Comparison of ENCODE assay signal across 1 cellular context in the genomic region with DNA sequence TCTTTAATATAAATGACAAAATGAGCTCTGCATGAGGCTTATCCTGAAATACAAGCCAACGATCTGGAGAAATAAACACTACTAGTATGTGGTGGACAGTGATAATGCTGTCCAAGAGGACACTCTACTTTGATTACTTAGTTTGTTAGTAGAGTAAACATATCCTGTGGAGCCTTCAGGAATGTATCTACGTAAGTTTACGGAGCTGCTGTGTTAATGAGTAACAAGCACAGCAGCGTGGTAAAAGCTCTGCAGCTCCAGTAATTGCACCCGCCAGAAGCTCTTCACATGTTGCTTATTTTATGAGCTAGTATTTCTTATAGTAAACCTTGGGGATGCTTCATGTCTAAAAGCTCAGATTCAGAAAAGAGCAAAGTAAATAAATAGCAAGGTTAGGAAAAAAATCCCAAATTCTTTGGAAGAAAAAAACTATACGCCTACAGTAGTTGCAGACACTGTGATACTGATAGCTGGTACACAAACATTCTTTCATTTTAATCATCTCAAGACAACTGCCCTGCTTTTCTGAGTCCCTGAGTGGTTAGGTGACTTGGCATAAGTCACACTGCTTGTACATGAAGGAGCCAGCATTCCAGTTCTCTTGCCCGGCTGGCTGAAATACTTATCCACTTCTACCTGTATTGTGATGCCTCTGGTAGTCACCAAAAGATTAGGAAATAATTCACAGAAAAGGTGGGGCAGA.
TF ChIP-seq lines count a peak whose summit lies in the region.

No MANE protein-coding gene starts in this region.

TF ChIP-seq in K562, 482 proteins besides CTCF, POLR2A, EP300 and RAD21:
- TF ChIP-seq SUPT5H (IDR thresholded peaks at IDR 0.05) (no peak), HNRNPUL1 (IDR thresholded peaks at IDR 0.05; ENCODE audit: low read length) (no peak), SIN3B (IDR thresholded peaks at IDR 0.05; ENCODE audit: low read depth) (no peak), JUN (IDR thresholded peaks at IDR 0.05; ENCODE audit: borderline replicate concordance, low read depth, low read length) (no peak), JUN (CRISPR knock-in tag; IDR thresholded peaks at IDR 0.05; ENCODE audit: borderline replicate concordance) (no peak), ETS2 (tag; IDR thresholded peaks at IDR 0.05; ENCODE audit: borderline replicate concordance, poor library complexity, severe bottlenecking) (no peak), FOXM1 (IDR thresholded peaks at IDR 0.05; ENCODE audit: low read depth) (0 out of 2 replicates have a peak, but pooled peaks have one; percentile 12), FOXM1 (CRISPR knock-in tag; IDR thresholded peaks at IDR 0.05; ENCODE audit: low read depth) (no peak), CBFA2T3 (IDR thresholded peaks at IDR 0.05) (peak; percentile 36), MEF2A (IDR thresholded peaks at IDR 0.05; ENCODE audit: control insufficient read depth, low read depth, low read length) (no peak), ZBTB43 (CRISPR knock-in tag; IDR thresholded peaks at IDR 0.05) (no peak), EHMT2 (IDR thresholded peaks at IDR 0.05) (no peak)
- TF ChIP-seq, protein P1, sequence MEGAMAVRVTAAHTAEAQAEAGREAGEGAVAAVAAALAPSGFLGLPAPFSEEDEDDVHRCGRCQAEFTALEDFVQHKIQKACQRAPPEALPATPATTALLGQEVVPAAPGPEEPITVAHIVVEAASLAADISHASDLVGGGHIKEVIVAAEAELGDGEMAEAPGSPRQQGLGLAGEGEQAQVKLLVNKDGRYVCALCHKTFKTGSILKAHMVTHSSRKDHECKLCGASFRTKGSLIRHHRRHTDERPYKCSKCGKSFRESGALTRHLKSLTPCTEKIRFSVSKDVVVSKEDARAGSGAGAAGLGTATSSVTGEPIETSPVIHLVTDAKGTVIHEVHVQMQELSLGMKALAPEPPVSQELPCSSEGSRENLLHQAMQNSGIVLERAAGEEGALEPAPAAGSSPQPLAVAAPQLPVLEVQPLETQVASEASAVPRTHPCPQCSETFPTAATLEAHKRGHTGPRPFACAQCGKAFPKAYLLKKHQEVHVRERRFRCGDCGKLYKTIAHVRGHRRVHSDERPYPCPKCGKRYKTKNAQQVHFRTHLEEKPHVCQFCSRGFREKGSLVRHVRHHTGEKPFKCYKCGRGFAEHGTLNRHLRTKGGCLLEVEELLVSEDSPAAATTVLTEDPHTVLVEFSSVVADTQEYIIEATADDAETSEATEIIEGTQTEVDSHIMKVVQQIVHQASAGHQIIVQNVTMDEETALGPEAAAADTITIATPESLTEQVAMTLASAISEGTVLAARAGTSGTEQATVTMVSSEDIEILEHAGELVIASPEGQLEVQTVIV (CRISPR knock-in tag; IDR thresholded peaks at IDR 0.05; ENCODE audit: borderline replicate concordance), result no peak
- TF ChIP-seq, protein P2, sequence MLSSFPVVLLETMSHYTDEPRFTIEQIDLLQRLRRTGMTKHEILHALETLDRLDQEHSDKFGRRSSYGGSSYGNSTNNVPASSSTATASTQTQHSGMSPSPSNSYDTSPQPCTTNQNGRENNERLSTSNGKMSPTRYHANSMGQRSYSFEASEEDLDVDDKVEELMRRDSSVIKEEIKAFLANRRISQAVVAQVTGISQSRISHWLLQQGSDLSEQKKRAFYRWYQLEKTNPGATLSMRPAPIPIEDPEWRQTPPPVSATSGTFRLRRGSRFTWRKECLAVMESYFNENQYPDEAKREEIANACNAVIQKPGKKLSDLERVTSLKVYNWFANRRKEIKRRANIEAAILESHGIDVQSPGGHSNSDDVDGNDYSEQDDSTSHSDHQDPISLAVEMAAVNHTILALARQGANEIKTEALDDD (IDR thresholded peaks at IDR 0.05), result peak; percentile 27
